In the genomic region with DNA sequence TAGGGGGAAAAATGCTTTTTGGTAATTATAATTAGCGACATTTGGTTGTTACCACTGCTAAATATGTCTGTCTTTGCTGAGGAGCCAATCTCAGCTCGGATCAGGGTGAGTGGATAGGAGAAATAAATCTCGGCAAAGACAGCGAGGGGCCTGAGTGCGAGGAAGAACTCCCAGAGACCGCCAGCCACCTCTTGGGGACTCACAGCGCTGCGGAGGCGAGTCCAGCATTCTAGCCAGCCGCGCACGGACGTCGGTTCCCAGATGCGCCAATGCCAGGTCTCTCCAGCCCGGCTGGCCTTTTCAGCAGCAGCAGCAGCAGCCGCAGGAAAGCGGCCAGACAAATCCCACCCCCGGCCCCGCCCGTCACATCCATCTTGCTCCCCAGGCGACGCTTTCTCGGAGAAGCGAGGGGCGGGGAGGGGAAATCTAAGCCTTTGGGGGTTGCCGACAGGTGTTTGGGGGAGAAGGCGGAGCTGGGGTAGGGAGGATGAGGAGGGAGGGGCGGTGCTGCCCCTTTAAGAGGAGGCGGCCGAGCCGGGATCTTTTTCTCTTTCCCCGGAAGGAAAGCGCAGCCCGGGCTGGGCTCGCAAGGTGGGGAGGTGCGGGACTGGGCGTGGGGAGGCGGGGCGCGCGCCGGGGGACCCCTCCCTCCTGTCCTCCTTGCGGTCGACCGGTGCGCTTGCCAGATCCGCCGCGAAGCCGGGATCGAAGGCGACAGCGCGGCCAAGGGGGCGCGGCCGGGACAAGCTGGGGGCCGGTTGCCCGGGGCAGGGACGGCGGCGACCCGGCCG, we compare ENCODE assay signal across 8 cellular contexts. TPM values are rescaled to one million over a fixed set of nuclear protein-coding genes. Genes with fewer than 3 reads are reported as not detected.
DNase-seq lines count a peak whose midpoint lies in the region; ATAC-seq and TF ChIP-seq lines count a peak whose summit lies in the region.

TSS of gene ITGA3 (plus strand) at position 685 of the 791 bp plus-strand sequence. CDS start 330 bp downstream, outside the sequence.

- no peak for TF ChIP-seq CTCF in endothelial cell (IDR thresholded peaks at IDR 0.05; ENCODE audit: unreplicated experiment)

- no peaks in the 10 kb centered on the region for H3K9me3 Mint-ChIP-seq in endothelial cell (ENCODE audit: unreplicated experiment)

- no peak within 1 kb of the TSS for H3K27ac Mint-ChIP-seq in endothelial cell (ENCODE audit: unreplicated experiment)

- DNase-seq in DMS79 treated with DMSO at 0.1 percent for 48 hours (lab: John Stamatoyannopoulos, UW), result peak; percentile 82
- peak; percentile 80 for DNase-seq in NCI-H748 treated with DMSO at 0.1 percent for 48 hours (lab: John Stamatoyannopoulos, UW)
- peak; percentile 48 for DNase-seq in activated T-cell treated with anti-CD3 and anti-CD28 coated beads for 24 hours (ENCODE audit: low read depth)
- DNase-seq in endothelial cell (ENCODE audit: low spot score), result peak; percentile 52
- DNase-seq in mesenteric fat pad (ENCODE audit: low spot score), result no peak
- peak; percentile 20 for DNase-seq in stimulated activated CD8-positive, alpha-beta memory T cell treated with anti-CD3 and anti-CD28 coated beads, Interleukin-15, amount 100 ng/mL, for 24 hours (ENCODE audit: low read depth)

- peak; percentile 41 for ATAC-seq in HG02884 (IDR thresholded peaks at IDR 0.05; ENCODE audit: unreplicated experiment)
- no peak for ATAC-seq in GM21717 (IDR thresholded peaks at IDR 0.05; ENCODE audit: unreplicated experiment)

- peaks cover 5% of the 10 kb centered on the region for H3K36me3 Mint-ChIP-seq in endothelial cell (ENCODE audit: low read depth, unreplicated experiment)

- peaks cover 13% of the 10 kb centered on the region for H3K27me3 Mint-ChIP-seq in endothelial cell (ENCODE audit: unreplicated experiment)

- peak within 1 kb of the TSS; percentile 83 for H3K4me3 Mint-ChIP-seq in endothelial cell (ENCODE audit: unreplicated experiment)

- H3K4me1 Mint-ChIP-seq in endothelial cell (ENCODE audit: unreplicated experiment), result peaks cover 11% of the 10 kb centered on the region

RNA-seq across cellular contexts. Expression of gene ITGA3, which starts in this region (rescaled TPM):
- 5.0 TPM for total RNA-seq in endothelial cell (ENCODE audit: unreplicated experiment)
- total RNA-seq in mesenteric fat pad, result 14.4 TPM
